In genomic region chr4:13642163-13642562, GRCh38 we compare ENCODE assay signal across 16 cellular contexts. TPM values are rescaled to one million over a fixed set of nuclear protein-coding genes. Genes with fewer than 3 reads are reported as not detected.
A peak's percentile ranks its signal among the peaks of the same experiment; 100 is the strongest.
DNase-seq lines count a peak whose midpoint lies in the region; ATAC-seq and TF ChIP-seq lines count a peak whose summit lies in the region.
"Had no signal": no experiment of that assay in that cellular context is flagged by ENCODE, and none has a peak within 500 bp of the region (broad histone marks: within the 10 kb centered on the region; RNA-seq: fewer than 3 reads in every experiment).

No MANE protein-coding gene starts in this region.

- H4K20me1 ChIP-seq in fibroblast of lung (ENCODE audit: control insufficient read depth, extremely low read depth, insufficient read depth, low read length), result no peaks in the 10 kb centered on the region
- H4K20me1 ChIP-seq: BLaER1 treated with 17β-estradiol and CSF1 and Interleukin-3, amounts not matched to agents 10 nM and 100 nM had no signal

- ATAC-seq in HG02973 (IDR thresholded peaks at IDR 0.05; ENCODE audit: unreplicated experiment) (no peak), HG03039 (IDR thresholded peaks at IDR 0.05; ENCODE audit: unreplicated experiment) (no peak)

- H3K4me3 ChIP-seq in HEK293 (ENCODE audit: low read depth, low read length) (no peak overlapping the region), SK-N-MC (no peak overlapping the region), fibroblast of lung (replicated peaks in 1 of 4; ENCODE audit: control extremely low read depth in 1 of 4, insufficient read depth in 1 of 4, low read depth in 3 of 4, low read length in 4 of 4) (no peak overlapping the region), neuronal stem cell (ENCODE audit: low read length in 2 of 2) (no peak overlapping the region), mesendoderm (ENCODE audit: low read length) (no peak overlapping the region)
- H3K4me3 ChIP-seq: BLaER1 treated with 17β-estradiol and CSF1 and Interleukin-3, amounts not matched to agents 10 nM and 100 nM; HAP-1; tibial nerve had no signal

- H3K4ac ChIP-seq in neuronal stem cell (ENCODE audit: low read length) (no peak overlapping the region), mesendoderm (ENCODE audit: low read depth, low read length) (no peak overlapping the region)

- H4K91ac ChIP-seq in neuronal stem cell (ENCODE audit: low read depth, low read length, poor library complexity), result no peak overlapping the region

- H3K36me3 ChIP-seq in HEK293 (ENCODE audit: control insufficient read depth in 2 of 2, insufficient read depth in 1 of 2, low read length in 2 of 2) (no peaks in the 10 kb centered on the region), SK-N-MC (ENCODE audit: insufficient read depth, low read length) (no peaks in the 10 kb centered on the region), fibroblast of lung (ENCODE audit: control insufficient read depth, insufficient read depth, low read length) (no peaks in the 10 kb centered on the region), neuronal stem cell (replicated peaks in 1 of 2; ENCODE audit: control insufficient read depth in 2 of 2, insufficient read depth in 2 of 2, low read length in 2 of 2) (no peaks in the 10 kb centered on the region), mesendoderm (ENCODE audit: control insufficient read depth, insufficient read depth, low read length) (no peaks in the 10 kb centered on the region)
- H3K36me3 ChIP-seq: BLaER1 treated with 17β-estradiol and CSF1 and Interleukin-3, amounts not matched to agents 10 nM and 100 nM; HAP-1; tibial nerve had no signal

- no peak overlapping the region for H2BK12ac ChIP-seq in neuronal stem cell (ENCODE audit: low read length)

- DNase-seq in SK-N-MC (ENCODE audit: low read depth, low spot score) (no peak), fibroblast of lung (ENCODE audit: low read depth in 2 of 2) (peak; percentile 61 to 64), neuronal stem cell (ENCODE audit: low spot score) (no peak), mesendoderm (no peak), NCI-H146 (lab: John Stamatoyannopoulos, UW) (no peak)
- DNase-seq: activated CD4-positive, alpha-beta T cell treated with anti-CD3 and anti-CD28 coated beads for 48 hours; activated T-cell treated with anti-CD3 and anti-CD28 coated beads, Interleukin-2, amount 50 U/mL, for 1 hour; kidney; NCI-H2107; SHP77 treated with DMSO at 0.1 percent for 48 hours had no signal

- no peak overlapping the region for H3K14ac ChIP-seq in neuronal stem cell (ENCODE audit: low read length)

- H3K79me2 ChIP-seq in fibroblast of lung (ENCODE audit: control insufficient read depth, insufficient read depth, low read length) (no peaks in the 10 kb centered on the region), mesendoderm (ENCODE audit: control insufficient read depth, insufficient read depth, low read length) (no peaks in the 10 kb centered on the region)

- no peak overlapping the region for H4K5ac ChIP-seq in mesendoderm (ENCODE audit: low read length)

- H3K79me1 ChIP-seq in neuronal stem cell (ENCODE audit: low read depth, low read length) (no peaks in the 10 kb centered on the region), mesendoderm (ENCODE audit: low read length) (no peaks in the 10 kb centered on the region)

- no peak overlapping the region for H3K9ac ChIP-seq in SK-N-MC (ENCODE audit: insufficient read length)
- H3K9ac ChIP-seq in fibroblast of lung (ENCODE audit: insufficient read depth, low read length), result no peak overlapping the region
- no peak overlapping the region for H3K9ac ChIP-seq in neuronal stem cell (ENCODE audit: low read depth, low read length, poor library complexity)
- no peak overlapping the region for H3K9ac ChIP-seq in mesendoderm (ENCODE audit: low read length)
- H3K9ac ChIP-seq: BLaER1 treated with 17β-estradiol and CSF1 and Interleukin-3, amounts not matched to agents 10 nM and 100 nM had no signal

- H2AK5ac ChIP-seq in neuronal stem cell (ENCODE audit: low read depth, low read length), result no peak overlapping the region
- no peak overlapping the region for H2AK5ac ChIP-seq in mesendoderm (ENCODE audit: low read length)

- H2BK5ac ChIP-seq in neuronal stem cell (ENCODE audit: low read length) (no peak overlapping the region), mesendoderm (ENCODE audit: low read length) (no peak overlapping the region)

- H3K18ac ChIP-seq in neuronal stem cell (ENCODE audit: low read length) (no peak overlapping the region), mesendoderm (ENCODE audit: low read length) (no peak overlapping the region)

- no peak overlapping the region for H3K4me2 ChIP-seq in fibroblast of lung (ENCODE audit: extremely low read depth, insufficient read depth, low read length)
- H3K4me2 ChIP-seq in neuronal stem cell (ENCODE audit: insufficient read depth, low read length, poor library complexity, severe bottlenecking), result no peak overlapping the region
- no peak overlapping the region for H3K4me2 ChIP-seq in mesendoderm (ENCODE audit: low read length)
- H3K4me2 ChIP-seq: BLaER1 treated with 17β-estradiol and CSF1 and Interleukin-3, amounts not matched to agents 10 nM and 100 nM had no signal

- no peaks in the 10 kb centered on the region for H3K27me3 ChIP-seq in fibroblast of lung (ENCODE audit: control insufficient read depth, insufficient read depth, low read length)
- no peaks in the 10 kb centered on the region for H3K27me3 ChIP-seq in neuronal stem cell (ENCODE audit: control insufficient read depth in 3 of 3, insufficient read depth in 3 of 3, low read depth in 1 of 3, low read length in 3 of 3)
- peaks cover 2% of the 10 kb centered on the region for H3K27me3 ChIP-seq in mesendoderm (ENCODE audit: insufficient read depth, low read length, poor library complexity)
- H3K27me3 ChIP-seq: BLaER1 treated with 17β-estradiol and CSF1 and Interleukin-3, amounts not matched to agents 10 nM and 100 nM; tibial nerve had no signal

- CTCF ChIA-PET in HEK293 (lab: Yijun Ruan, JAX), result interaction anchor here (0.6 to 4.7 kb wide), 2 partner anchors 12 to 1099 kb away, joined by 3 to 48 read pairs; no protein-coding TSS in a partner anchor

- H3K9me3 ChIP-seq in HEK293 (ENCODE audit: control insufficient read depth, insufficient read depth, low read depth, low read length), result no peaks in the 10 kb centered on the region
- no peaks in the 10 kb centered on the region for H3K9me3 ChIP-seq in SK-N-MC (ENCODE audit: low read depth, low read length)
- H3K9me3 ChIP-seq in fibroblast of lung (ENCODE audit: control insufficient read depth, insufficient read depth, low read depth, low read length), result no peaks in the 10 kb centered on the region
- no peaks in the 10 kb centered on the region for H3K9me3 ChIP-seq in neuronal stem cell (replicated peaks in 1 of 2; ENCODE audit: control insufficient read depth in 2 of 2, insufficient read depth in 1 of 2, low read depth in 1 of 2, low read length in 2 of 2)
- H3K9me3 ChIP-seq: BLaER1 treated with 17β-estradiol and CSF1 and Interleukin-3, amounts not matched to agents 10 nM and 100 nM; HAP-1; tibial nerve had no signal

- no peak overlapping the region for H4K8ac ChIP-seq in neuronal stem cell (ENCODE audit: low read depth, low read length)
- H4K8ac ChIP-seq in mesendoderm (ENCODE audit: low read depth, low read length), result no peak overlapping the region

- TF ChIP-seq CTCF in HEK293 (tag by site-specific recombination; IDR thresholded peaks at IDR 0.05), result no peak
- TF ChIP-seq CTCF in fibroblast of lung (conservative IDR thresholded peaks at IDR 0.05 in 1 of 2, IDR thresholded peaks at IDR 0.05 in 1 of 2; ENCODE audit: low read depth in 1 of 2, low read length in 2 of 2), result no peak

- POLR2A ChIA-PET in HEK293 (lab: Yijun Ruan, JAX), result interaction anchor here (1.4 kb wide), 1 partner anchor 14 kb away, joined by 4 read pairs; the partner anchor contains the start of gene BOD1L1

- H3K23ac ChIP-seq in neuronal stem cell (ENCODE audit: low read depth, low read length, poor library complexity) (no peak overlapping the region), mesendoderm (ENCODE audit: low read length) (no peak overlapping the region)

- H2AFZ ChIP-seq in fibroblast of lung (ENCODE audit: low read length), result no peak overlapping the region
- H2AFZ ChIP-seq in neuronal stem cell (ENCODE audit: low read length), result peak overlapping the region; percentile 80

- peaks cover 6% of the 10 kb centered on the region for H3K4me1 ChIP-seq in HEK293 (ENCODE audit: control insufficient read depth, insufficient read depth, low read length)
- peaks cover 5% of the 10 kb centered on the region for H3K4me1 ChIP-seq in fibroblast of lung (ENCODE audit: control insufficient read depth, extremely low read depth, insufficient read depth, low read length)
- peaks cover 0 to 23% of the 10 kb centered on the region in 2 donors for H3K4me1 ChIP-seq in neuronal stem cell (ENCODE audit: control insufficient read depth in 2 of 2, insufficient read depth in 1 of 2, low read depth in 1 of 2, low read length in 2 of 2)
- H3K4me1 ChIP-seq in mesendoderm (ENCODE audit: control insufficient read depth, low read depth, low read length), result no peaks in the 10 kb centered on the region
- H3K4me1 ChIP-seq: BLaER1 treated with 17β-estradiol and CSF1 and Interleukin-3, amounts not matched to agents 10 nM and 100 nM; HAP-1 had no signal

- H3K27ac ChIP-seq in HEK293 (ENCODE audit: extremely low read depth, low read depth, low read length) (no peak overlapping the region), SK-N-MC (peak overlapping the region; percentile 89; the same call in 1 of the 2 replicates), fibroblast of lung (ENCODE audit: insufficient read depth, low read length) (no peak overlapping the region), neuronal stem cell (replicated peaks; ENCODE audit: low read length) (no peak overlapping the region), mesendoderm (ENCODE audit: low read depth, low read length) (no peak overlapping the region)
- H3K27ac ChIP-seq: BLaER1 treated with 17β-estradiol and CSF1 and Interleukin-3, amounts not matched to agents 10 nM and 100 nM had no signal

- no peak overlapping the region for H3K56ac ChIP-seq in mesendoderm (ENCODE audit: low read length)

- H2BK120ac ChIP-seq in neuronal stem cell (ENCODE audit: low read depth, low read length), result no peak overlapping the region
- H2BK120ac ChIP-seq in mesendoderm (ENCODE audit: low read depth, low read length), result no peak overlapping the region

- H2BK15ac ChIP-seq in neuronal stem cell (ENCODE audit: low read length) (no peak overlapping the region), mesendoderm (replicated peaks; ENCODE audit: low read depth) (no peak overlapping the region)

TF ChIP-seq in HEK293, 187 proteins besides CTCF, POLR2A, EP300 and RAD21:
- no peak for TF ChIP-seq ZSCAN23 (tag by site-specific recombination; IDR thresholded peaks at IDR 0.05)
- TF ChIP-seq FEZF1 (tag by site-specific recombination; IDR thresholded peaks at IDR 0.05), result peak; percentile 20; the same call in 1 of the 2 replicates

RNA-seq across cellular contexts. Expression of gene BOD1L1, which starts 14.6 kb away (rescaled TPM):
- total RNA-seq in fibroblast of lung, result 26.5 and 34.3 TPM in 2 replicates
- polyA plus RNA-seq in fibroblast of lung, result 18.2 and 20.1 TPM in 2 replicates
- 14.0 and 18.3 TPM in 2 replicates for polyA plus RNA-seq in fibroblast of lung (2012)
- 6.3 and 9.6 TPM in 2 replicates for polyA minus RNA-seq in fibroblast of lung (ENCODE audit: low replicate concordance)
- 18.1 TPM for polyA plus RNA-seq in neuronal stem cell (2013, experiment 1 of 2)
- 17.5 TPM for polyA plus RNA-seq in neuronal stem cell (2013, experiment 2 of 2)
- 31.0 TPM for polyA plus RNA-seq in mesendoderm (2013, experiment 1 of 2)
- polyA plus RNA-seq in mesendoderm (2013, experiment 2 of 2), result 31.7 TPM

Comparison
In these comparisons a context has a peak if more than half of its experiments do, and no peak if none do; other contexts are left out.
1. DNase-seq: peak in fibroblast of lung (2 of 2); none in SK-N-MC (single experiment), neuronal stem cell (single experiment), mesendoderm (single experiment) and NCI-H146 (single experiment).